8 cellular contexts compared by ENCODE assay signal in genomic region chr13:20127263-20127562, GRCh38. TPM values are rescaled to one million over a fixed set of nuclear protein-coding genes. Genes with fewer than 3 reads are reported as not detected.
DNase-seq lines count a peak whose midpoint lies in the region; ATAC-seq and TF ChIP-seq lines count a peak whose summit lies in the region.

No MANE protein-coding gene starts in this region.

- peaks cover 21% of the 10 kb centered on the region for H3K27me3 Mint-ChIP-seq in CD8-positive, alpha-beta T cell (ENCODE audit: low read depth)

- no peak for DNase-seq in CD8-positive, alpha-beta T cell
- DNase-seq in adipocyte (ENCODE audit: low read depth) (no peak), left lung (no peak), upper lobe of left lung (peak in 1 of 2 donors; percentile 36), SHP77 treated with DMSO at 0.1 percent for 48 hours (lab: John Stamatoyannopoulos, UW) (no peak), HPDE6-E6E7 (ENCODE audit: extremely low spot score) (no peak), NCI-H524 (lab: John Stamatoyannopoulos, UW) (no peak)

- CTCF ChIA-PET in CD8-positive, alpha-beta T cell (lab: Charles Lee) = interaction anchor here (1.2 to 2.0 kb wide), 3 partner anchors 14 to 32 kb away, joined by 3 to 7 read pairs (median 5); no protein-coding TSS in a partner anchor

- H3K9me3 ChIP-seq in CD8-positive, alpha-beta T cell (ENCODE audit: low read length) = no peaks in the 10 kb centered on the region
- no peaks in the 10 kb centered on the region for H3K9me3 ChIP-seq in adipocyte (ENCODE audit: control insufficient read depth, low read length)
- no peaks in the 10 kb centered on the region for H3K9me3 ChIP-seq in left lung
- H3K9me3 ChIP-seq in upper lobe of left lung = no peaks in the 10 kb centered on the region

- no peak for TF ChIP-seq EP300 in upper lobe of left lung (IDR thresholded peaks at IDR 0.05)

- H3K4me3 ChIP-seq in CD8-positive, alpha-beta T cell (ENCODE audit: low read depth, low read length) = peak overlapping the region; percentile 59
- H3K4me3 ChIP-seq in adipocyte (ENCODE audit: low read length) (peak overlapping the region; percentile 80), left lung (peak overlapping the region; percentile 41 to 53), upper lobe of left lung (peak overlapping the region in 3 of 4 donors; percentile 51 to 64 (median 59))

- no peak for TF ChIP-seq CTCF in CD8-positive, alpha-beta T cell (IDR thresholded peaks at IDR 0.05)
- TF ChIP-seq CTCF in left lung (IDR thresholded peaks at IDR 0.05) (no peak), upper lobe of left lung (IDR thresholded peaks at IDR 0.05) (no peak)

- TF ChIP-seq POLR2A in upper lobe of left lung (IDR thresholded peaks at IDR 0.05) = no peak

- H3K4me1 ChIP-seq in CD8-positive, alpha-beta T cell (ENCODE audit: insufficient read depth, low read length) = peaks cover 12% of the 10 kb centered on the region
- peaks cover 27% of the 10 kb centered on the region for H3K4me1 ChIP-seq in adipocyte (ENCODE audit: control insufficient read depth, insufficient read depth, low read length)
- peaks cover 6 to 22% of the 10 kb centered on the region in 2 donors for H3K4me1 ChIP-seq in left lung
- peaks cover 7 to 22% (median 13%) of the 10 kb centered on the region in 4 donors for H3K4me1 ChIP-seq in upper lobe of left lung

- H3K9me3 Mint-ChIP-seq in CD8-positive, alpha-beta T cell = no peaks in the 10 kb centered on the region

- peaks cover 23% of the 10 kb centered on the region for H3K27me3 ChIP-seq in CD8-positive, alpha-beta T cell (ENCODE audit: insufficient read depth, low read length)
- H3K27me3 ChIP-seq in adipocyte (replicated peaks; ENCODE audit: control insufficient read depth, insufficient read depth, low read length) = no peaks in the 10 kb centered on the region
- H3K27me3 ChIP-seq in left lung = peaks cover 10 to 53% of the 10 kb centered on the region in 2 donors
- peaks cover 0 to 15% (median 4%) of the 10 kb centered on the region in 4 donors for H3K27me3 ChIP-seq in upper lobe of left lung

- no peak overlapping the region for H3K27ac ChIP-seq in CD8-positive, alpha-beta T cell (ENCODE audit: low read depth, low read length)
- H3K27ac ChIP-seq in left lung (peak overlapping the region; percentile 69 to 71), upper lobe of left lung (peak overlapping the region; percentile 80 to 82 (median 81))

- H3K4me3 Mint-ChIP-seq in CD8-positive, alpha-beta T cell = peak overlapping the region; percentile 68

- POLR2A ChIA-PET in CD8-positive, alpha-beta T cell (lab: Charles Lee) = interaction anchor here (1.1 to 2.6 kb wide), 3 partner anchors 8 to 43 kb away, joined by 4 to 13 read pairs (median 5); partner anchors contain the start of gene GJA3

- no peaks in the 10 kb centered on the region for H3K36me3 Mint-ChIP-seq in CD8-positive, alpha-beta T cell

- H3K4me1 Mint-ChIP-seq in CD8-positive, alpha-beta T cell (ENCODE audit: low read depth) = peaks cover 2% of the 10 kb centered on the region

- H3K9ac ChIP-seq in adipocyte (ENCODE audit: low read length) = peak overlapping the region; percentile 87

- ATAC-seq in CD8-positive, alpha-beta T cell = peak; percentile 42
- peak; percentile 5 for ATAC-seq in HG03060 (IDR thresholded peaks at IDR 0.05; ENCODE audit: low read depth, unreplicated experiment)
- ATAC-seq in left lung = peak; percentile 39
- peak in 1 of 2 donors; percentile 28 for ATAC-seq in upper lobe of left lung (ENCODE audit: low FRiP score in 2 of 2)

- no peak overlapping the region for H3K27ac Mint-ChIP-seq in CD8-positive, alpha-beta T cell

- H3K36me3 ChIP-seq in CD8-positive, alpha-beta T cell (ENCODE audit: insufficient read depth, low read length) = no peaks in the 10 kb centered on the region
- no peaks in the 10 kb centered on the region for H3K36me3 ChIP-seq in adipocyte (ENCODE audit: control insufficient read depth, insufficient read depth, low read length, severe bottlenecking)
- no peaks in the 10 kb centered on the region for H3K36me3 ChIP-seq in left lung
- H3K36me3 ChIP-seq in upper lobe of left lung = no peaks in the 10 kb centered on the region

- intact Hi-C loops in CD8-positive, alpha-beta T cell (cut with DNase I, micrococcal nuclease) = loop anchor here (1.0 to 5.0 kb wide), 2 partner anchors 35 to 36 kb away; partner anchors contain the start of gene GJA3 (in 1 of the 2)
- intact Hi-C loops in left lung (cut with DNase I) = no loop called here

- 15 to 24% methylated on average over 6 of the region's 6 CpGs for WGBS in upper lobe of left lung, 2 donors

RNA-seq across cellular contexts. Expression of gene GJA3, which starts 33.6 kb away (rescaled TPM):
- total RNA-seq in CD8-positive, alpha-beta T cell = under 1 TPM in 1 of 2 experiments, not detected in 1; 0.08 TPM
- total RNA-seq in left lung (under 1 TPM; 0.08 to 0.12 TPM), upper lobe of left lung (under 1 TPM in 2 of 6 donors, not detected in 4; 0.07 to 0.10 TPM)

Comparison
In these comparisons a context has a peak if more than half of its experiments do, and no peak if none do; other contexts are left out.
1. intact Hi-C loops: an anchor here in CD8-positive, alpha-beta T cell (1.0 to 5.0 kb wide); none called in left lung.